20 cellular contexts compared by ENCODE assay signal in genomic region chrX:1213971-1214370, GRCh38. TPM values are rescaled to one million over a fixed set of nuclear protein-coding genes. Genes with fewer than 3 reads are reported as not detected.
DNase-seq lines count a peak whose midpoint lies in the region; TF ChIP-seq lines count a peak whose summit lies in the region.
"Had no signal": no experiment of that assay in that cellular context is flagged by ENCODE, and none has a peak within 500 bp of the region (broad histone marks: within the 10 kb centered on the region; RNA-seq: fewer than 3 reads in every experiment).

No MANE protein-coding gene starts in this region.

- peaks cover 29% of the 10 kb centered on the region for H3K4me1 Mint-ChIP-seq in T-helper 2 cell treated with Interferon-gamma antibody and Interleukin-4, amounts not matched to agents 5 μg/mL and 100 μg/mL, for 36 hours (ENCODE audit: low read depth)
- H3K4me1 Mint-ChIP-seq in dendritic cell treated with granulocyte-macrophage colony-stimulating factor and Interleukin-4, amounts not matched to agents 40 ng/mL and 50 ng/mL, for 4 days (ENCODE audit: low read depth): peaks cover 44% of the 10 kb centered on the region

- no peak overlapping the region for H3K4me3 Mint-ChIP-seq in T-helper 2 cell treated with Interferon-gamma antibody and Interleukin-4, amounts not matched to agents 5 μg/mL and 100 μg/mL, for 36 hours
- no peak overlapping the region for H3K4me3 Mint-ChIP-seq in dendritic cell treated with granulocyte-macrophage colony-stimulating factor and Interleukin-4, amounts not matched to agents 40 ng/mL and 50 ng/mL, for 4 days

- no peaks in the 10 kb centered on the region for H4K20me1 ChIP-seq in BLaER1 treated with 17β-estradiol and CSF1 and Interleukin-3, amounts not matched to agents 10 nM and 100 nM

- H3K9me3 Mint-ChIP-seq in T-helper 2 cell treated with Interferon-gamma antibody and Interleukin-4, amounts not matched to agents 5 μg/mL and 100 μg/mL, for 36 hours: peaks cover 15% of the 10 kb centered on the region
- H3K9me3 Mint-ChIP-seq in dendritic cell treated with granulocyte-macrophage colony-stimulating factor and Interleukin-4, amounts not matched to agents 40 ng/mL and 50 ng/mL, for 4 days: peaks cover 10% of the 10 kb centered on the region

- H3K27ac ChIP-seq in BLaER1 treated with 17β-estradiol and CSF1 and Interleukin-3, amounts not matched to agents 10 nM and 100 nM: peak overlapping the region in 8 of 11 experiments; percentile 69 to 86 (median 78); a peak in 16 of 22 replicates
- H3K27ac ChIP-seq in spleen: no peak overlapping the region
- H3K27ac ChIP-seq: C4-2B had no signal

- DNase-seq in T-helper 2 cell treated with Interferon-gamma antibody and Interleukin-4, amounts not matched to agents 5 μg/mL and 100 μg/mL, for 36 hours (ENCODE audit: low spot score): no peak
- no peak for DNase-seq in T-helper 2 cell
- peak; percentile 18 for DNase-seq in spleen
- no peak for DNase-seq in NCI-H2107 (lab: John Stamatoyannopoulos, UW)
- no peak for DNase-seq in NCI-H446 treated with DMSO at 0.1 percent for 48 hours (lab: John Stamatoyannopoulos, UW)
- DNase-seq: 8988T, GDM1, KG1, NCI-H1105, NCI-H146, NCI-H2029 treated with DMSO at 0.1 percent for 48 hours, NCI-H2171, NCI-H345, NCI-H524 treated with DMSO at 0.1 percent for 48 hours had no signal

- H3K4me3 ChIP-seq in BLaER1 treated with 17β-estradiol and CSF1 and Interleukin-3, amounts not matched to agents 10 nM and 100 nM: no peak overlapping the region
- no peak overlapping the region for H3K4me3 ChIP-seq in spleen

- peaks cover 0 to 19% (median 0%) of the 10 kb centered on the region in 11 experiments; a peak in 3 of 22 replicates for H3K27me3 ChIP-seq in BLaER1 treated with 17β-estradiol and CSF1 and Interleukin-3, amounts not matched to agents 10 nM and 100 nM
- H3K27me3 ChIP-seq in spleen (replicated peaks in 1 of 7): peaks cover 0 to 27% (median 0%) of the 10 kb centered on the region in 7 donors

- peak overlapping the region in 9 of 11 experiments; percentile 74 to 93 (median 90); a peak in 18 of 22 replicates for H3K4me2 ChIP-seq in BLaER1 treated with 17β-estradiol and CSF1 and Interleukin-3, amounts not matched to agents 10 nM and 100 nM

- H3K9me3 ChIP-seq in BLaER1 treated with 17β-estradiol and CSF1 and Interleukin-3, amounts not matched to agents 10 nM and 100 nM (replicated peaks in 1 of 11): peaks cover 0 to 13% (median 0%) of the 10 kb centered on the region in 11 experiments; a peak in 3 of 22 replicates
- H3K9me3 ChIP-seq in spleen: no peaks in the 10 kb centered on the region

- H3K27ac Mint-ChIP-seq in T-helper 2 cell treated with Interferon-gamma antibody and Interleukin-4, amounts not matched to agents 5 μg/mL and 100 μg/mL, for 36 hours: peak overlapping the region; percentile 31
- H3K27ac Mint-ChIP-seq in dendritic cell treated with granulocyte-macrophage colony-stimulating factor and Interleukin-4, amounts not matched to agents 40 ng/mL and 50 ng/mL, for 4 days: peak overlapping the region; percentile 46

- no peak for TF ChIP-seq POLR2A in spleen (IDR thresholded peaks at IDR 0.05)

- peak overlapping the region in 5 of 11 experiments; percentile 35 to 73 (median 68); a peak in 5 of 22 replicates for H3K9ac ChIP-seq in BLaER1 treated with 17β-estradiol and CSF1 and Interleukin-3, amounts not matched to agents 10 nM and 100 nM

- H3K36me3 Mint-ChIP-seq in T-helper 2 cell treated with Interferon-gamma antibody and Interleukin-4, amounts not matched to agents 5 μg/mL and 100 μg/mL, for 36 hours (ENCODE audit: low read depth): peaks cover 17% of the 10 kb centered on the region
- H3K36me3 Mint-ChIP-seq in dendritic cell treated with granulocyte-macrophage colony-stimulating factor and Interleukin-4, amounts not matched to agents 40 ng/mL and 50 ng/mL, for 4 days (ENCODE audit: low read depth): no peaks in the 10 kb centered on the region

- H3K4me1 ChIP-seq in BLaER1 treated with 17β-estradiol and CSF1 and Interleukin-3, amounts not matched to agents 10 nM and 100 nM: peaks cover 35 to 77% (median 63%) of the 10 kb centered on the region in 10 experiments
- H3K4me1 ChIP-seq in spleen: peaks cover 0 to 18% (median 3%) of the 10 kb centered on the region in 6 donors

- no peaks in the 10 kb centered on the region for H3K36me3 ChIP-seq in BLaER1 treated with 17β-estradiol and CSF1 and Interleukin-3, amounts not matched to agents 10 nM and 100 nM
- H3K36me3 ChIP-seq in spleen: no peaks in the 10 kb centered on the region

- intact Hi-C loops in dendritic cell treated with granulocyte-macrophage colony-stimulating factor and Interleukin-4, amounts not matched to agents 40 ng/mL and 50 ng/mL, for 4 days (cut with micrococcal nuclease): no loop called here
- intact Hi-C loops in spleen (cut with DNase I; ENCODE audit: low total_unique reads): no loop called here

- WGBS in spleen, 5 donors: 82 to 92% (median 87%) methylated on average over 11 of the region's 11 CpGs

- H3K27me3 Mint-ChIP-seq in T-helper 2 cell treated with Interferon-gamma antibody and Interleukin-4, amounts not matched to agents 5 μg/mL and 100 μg/mL, for 36 hours (ENCODE audit: low read depth): peaks cover 25% of the 10 kb centered on the region
- peaks cover 40% of the 10 kb centered on the region for H3K27me3 Mint-ChIP-seq in dendritic cell treated with granulocyte-macrophage colony-stimulating factor and Interleukin-4, amounts not matched to agents 40 ng/mL and 50 ng/mL, for 4 days

- no peak for TF ChIP-seq CTCF in spleen (IDR thresholded peaks at IDR 0.05 in 8 of 11, conservative IDR thresholded peaks at IDR 0.05 in 3 of 11)

RNA-seq across cellular contexts. Expression of gene CRLF2, which starts 1.5 kb away (rescaled TPM):
- total RNA-seq in spleen: under 1 TPM in 4 of 7 donors, not detected in 3; 0.26 to 0.98 (median 0.37) TPM
- polyA plus RNA-seq in spleen: 1 to 10 TPM in 1 of 3 donors, under 1 TPM in 1, not detected in 1; 0.55 to 1.8 TPM
- total RNA-seq: H1, Right ventricle myocardium inferior had no signal

RNA-seq across cellular contexts. Expression of gene CSF2RA, which starts 54.6 kb away (rescaled TPM):
- 10 to 100 TPM in 6 of 7 donors, 1 to 10 TPM in 1; 5.3 to 62.4 (median 25.5) TPM for total RNA-seq in spleen
- polyA plus RNA-seq in spleen: 10 to 100 TPM; 16.2 to 53.7 (median 25.5) TPM
- total RNA-seq: OCI-LY7 had no signal

Comparison
In these comparisons a context has a peak if more than half of its experiments do, and no peak if none do; other contexts are left out.
1. H3K27ac ChIP-seq: peak in BLaER1 treated with 17β-estradiol and CSF1 and Interleukin-3, amounts not matched to agents 10 nM and 100 nM (8 of 11); none in spleen (0 of 8).